2 cellular contexts compared by ENCODE assay signal in the genomic region with DNA sequence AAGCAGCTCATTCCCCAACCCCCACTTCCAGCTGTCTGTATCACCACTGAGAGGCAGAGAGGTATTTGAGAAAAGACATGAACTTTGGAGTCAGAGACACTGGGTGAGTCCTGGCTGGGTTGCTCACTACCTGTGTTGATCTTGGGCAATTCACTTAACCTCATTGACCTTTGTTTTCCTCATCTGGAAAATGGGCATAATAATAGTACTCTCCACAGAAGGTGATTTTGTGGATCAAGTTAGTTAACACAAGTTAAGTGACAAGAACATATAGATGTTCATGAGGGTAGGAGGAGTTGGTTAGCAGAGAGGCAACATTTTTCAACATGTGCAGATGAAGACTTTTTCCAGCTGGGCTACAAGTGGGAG.
TF ChIP-seq lines count a peak whose summit lies in the region.

No MANE protein-coding gene starts in this region.

TF ChIP-seq in HepG2, 621 proteins besides CTCF, POLR2A, EP300 and RAD21:
- TF ChIP-seq, protein P1, sequence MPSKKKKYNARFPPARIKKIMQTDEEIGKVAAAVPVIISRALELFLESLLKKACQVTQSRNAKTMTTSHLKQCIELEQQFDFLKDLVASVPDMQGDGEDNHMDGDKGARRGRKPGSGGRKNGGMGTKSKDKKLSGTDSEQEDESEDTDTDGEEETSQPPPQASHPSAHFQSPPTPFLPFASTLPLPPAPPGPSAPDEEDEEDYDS (CRISPR knock-in tag; IDR thresholded peaks at IDR 0.05), result no peak
- TF ChIP-seq TCF7 (IDR thresholded peaks at IDR 0.05; ENCODE audit: low read depth), result no peak
- TF ChIP-seq JARID2 (CRISPR knock-in tag; IDR thresholded peaks at IDR 0.05; ENCODE audit: insufficient replicate concordance), result no peak
- no peak for TF ChIP-seq SMC3 (IDR thresholded peaks at IDR 0.05; ENCODE audit: low read length)
- no peak for TF ChIP-seq ZNF260 (CRISPR knock-in tag; IDR thresholded peaks at IDR 0.05; ENCODE audit: borderline replicate concordance, low read depth)
- peak; percentile 70 for TF ChIP-seq ZMYM3 (CRISPR knock-in tag; IDR thresholded peaks at IDR 0.05)
- TF ChIP-seq ZNF629 (CRISPR knock-in tag; conservative IDR thresholded peaks at IDR 0.05), result peak; percentile 96
- TF ChIP-seq KDM1A (CRISPR knock-in tag; IDR thresholded peaks at IDR 0.05), result 0 out of 2 replicates have a peak, but pooled peaks have one; percentile 37
- TF ChIP-seq CHD4 (IDR thresholded peaks at IDR 0.05; ENCODE audit: borderline replicate concordance, low read length), result peak; percentile 41; the same call in 1 of the 2 replicates

TF ChIP-seq in WTC11, 78 proteins besides CTCF, POLR2A, EP300 and RAD21:
- TF ChIP-seq, protein P2, sequence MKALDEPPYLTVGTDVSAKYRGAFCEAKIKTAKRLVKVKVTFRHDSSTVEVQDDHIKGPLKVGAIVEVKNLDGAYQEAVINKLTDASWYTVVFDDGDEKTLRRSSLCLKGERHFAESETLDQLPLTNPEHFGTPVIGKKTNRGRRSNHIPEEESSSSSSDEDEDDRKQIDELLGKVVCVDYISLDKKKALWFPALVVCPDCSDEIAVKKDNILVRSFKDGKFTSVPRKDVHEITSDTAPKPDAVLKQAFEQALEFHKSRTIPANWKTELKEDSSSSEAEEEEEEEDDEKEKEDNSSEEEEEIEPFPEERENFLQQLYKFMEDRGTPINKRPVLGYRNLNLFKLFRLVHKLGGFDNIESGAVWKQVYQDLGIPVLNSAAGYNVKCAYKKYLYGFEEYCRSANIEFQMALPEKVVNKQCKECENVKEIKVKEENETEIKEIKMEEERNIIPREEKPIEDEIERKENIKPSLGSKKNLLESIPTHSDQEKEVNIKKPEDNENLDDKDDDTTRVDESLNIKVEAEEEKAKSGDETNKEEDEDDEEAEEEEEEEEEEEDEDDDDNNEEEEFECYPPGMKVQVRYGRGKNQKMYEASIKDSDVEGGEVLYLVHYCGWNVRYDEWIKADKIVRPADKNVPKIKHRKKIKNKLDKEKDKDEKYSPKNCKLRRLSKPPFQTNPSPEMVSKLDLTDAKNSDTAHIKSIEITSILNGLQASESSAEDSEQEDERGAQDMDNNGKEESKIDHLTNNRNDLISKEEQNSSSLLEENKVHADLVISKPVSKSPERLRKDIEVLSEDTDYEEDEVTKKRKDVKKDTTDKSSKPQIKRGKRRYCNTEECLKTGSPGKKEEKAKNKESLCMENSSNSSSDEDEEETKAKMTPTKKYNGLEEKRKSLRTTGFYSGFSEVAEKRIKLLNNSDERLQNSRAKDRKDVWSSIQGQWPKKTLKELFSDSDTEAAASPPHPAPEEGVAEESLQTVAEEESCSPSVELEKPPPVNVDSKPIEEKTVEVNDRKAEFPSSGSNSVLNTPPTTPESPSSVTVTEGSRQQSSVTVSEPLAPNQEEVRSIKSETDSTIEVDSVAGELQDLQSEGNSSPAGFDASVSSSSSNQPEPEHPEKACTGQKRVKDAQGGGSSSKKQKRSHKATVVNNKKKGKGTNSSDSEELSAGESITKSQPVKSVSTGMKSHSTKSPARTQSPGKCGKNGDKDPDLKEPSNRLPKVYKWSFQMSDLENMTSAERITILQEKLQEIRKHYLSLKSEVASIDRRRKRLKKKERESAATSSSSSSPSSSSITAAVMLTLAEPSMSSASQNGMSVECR (CRISPR knock-in tag; IDR thresholded peaks at IDR 0.05; ENCODE audit: borderline replicate concordance), result no peak
- TF ChIP-seq ZNF263 (CRISPR knock-in tag; IDR thresholded peaks at IDR 0.05; ENCODE audit: low read depth), result no peak
- TF ChIP-seq IRF2 (CRISPR knock-in tag; IDR thresholded peaks at IDR 0.05; ENCODE audit: borderline replicate concordance, low read depth), result no peak
- TF ChIP-seq HMGA2 (CRISPR knock-in tag; IDR thresholded peaks at IDR 0.05), result no peak
- TF ChIP-seq, protein P3, sequence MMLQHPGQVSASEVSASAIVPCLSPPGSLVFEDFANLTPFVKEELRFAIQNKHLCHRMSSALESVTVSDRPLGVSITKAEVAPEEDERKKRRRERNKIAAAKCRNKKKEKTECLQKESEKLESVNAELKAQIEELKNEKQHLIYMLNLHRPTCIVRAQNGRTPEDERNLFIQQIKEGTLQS (CRISPR knock-in tag; conservative IDR thresholded peaks at IDR 0.05), result no peak
- TF ChIP-seq RORB (CRISPR knock-in tag; IDR thresholded peaks at IDR 0.05), result no peak
- no peak for TF ChIP-seq RELA (CRISPR knock-in tag; IDR thresholded peaks at IDR 0.05; ENCODE audit: borderline replicate concordance)
- TF ChIP-seq, protein P4, sequence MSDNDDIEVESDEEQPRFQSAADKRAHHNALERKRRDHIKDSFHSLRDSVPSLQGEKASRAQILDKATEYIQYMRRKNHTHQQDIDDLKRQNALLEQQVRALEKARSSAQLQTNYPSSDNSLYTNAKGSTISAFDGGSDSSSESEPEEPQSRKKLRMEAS (CRISPR knock-in tag; IDR thresholded peaks at IDR 0.05), result no peak
- no peak for TF ChIP-seq NFYB (CRISPR knock-in tag; conservative IDR thresholded peaks at IDR 0.05; ENCODE audit: low read depth)
- TF ChIP-seq GTF2I (CRISPR knock-in tag; conservative IDR thresholded peaks at IDR 0.05), result no peak
- TF ChIP-seq SMAD4 (CRISPR knock-in tag; IDR thresholded peaks at IDR 0.05), result no peak
- TF ChIP-seq, protein P5, sequence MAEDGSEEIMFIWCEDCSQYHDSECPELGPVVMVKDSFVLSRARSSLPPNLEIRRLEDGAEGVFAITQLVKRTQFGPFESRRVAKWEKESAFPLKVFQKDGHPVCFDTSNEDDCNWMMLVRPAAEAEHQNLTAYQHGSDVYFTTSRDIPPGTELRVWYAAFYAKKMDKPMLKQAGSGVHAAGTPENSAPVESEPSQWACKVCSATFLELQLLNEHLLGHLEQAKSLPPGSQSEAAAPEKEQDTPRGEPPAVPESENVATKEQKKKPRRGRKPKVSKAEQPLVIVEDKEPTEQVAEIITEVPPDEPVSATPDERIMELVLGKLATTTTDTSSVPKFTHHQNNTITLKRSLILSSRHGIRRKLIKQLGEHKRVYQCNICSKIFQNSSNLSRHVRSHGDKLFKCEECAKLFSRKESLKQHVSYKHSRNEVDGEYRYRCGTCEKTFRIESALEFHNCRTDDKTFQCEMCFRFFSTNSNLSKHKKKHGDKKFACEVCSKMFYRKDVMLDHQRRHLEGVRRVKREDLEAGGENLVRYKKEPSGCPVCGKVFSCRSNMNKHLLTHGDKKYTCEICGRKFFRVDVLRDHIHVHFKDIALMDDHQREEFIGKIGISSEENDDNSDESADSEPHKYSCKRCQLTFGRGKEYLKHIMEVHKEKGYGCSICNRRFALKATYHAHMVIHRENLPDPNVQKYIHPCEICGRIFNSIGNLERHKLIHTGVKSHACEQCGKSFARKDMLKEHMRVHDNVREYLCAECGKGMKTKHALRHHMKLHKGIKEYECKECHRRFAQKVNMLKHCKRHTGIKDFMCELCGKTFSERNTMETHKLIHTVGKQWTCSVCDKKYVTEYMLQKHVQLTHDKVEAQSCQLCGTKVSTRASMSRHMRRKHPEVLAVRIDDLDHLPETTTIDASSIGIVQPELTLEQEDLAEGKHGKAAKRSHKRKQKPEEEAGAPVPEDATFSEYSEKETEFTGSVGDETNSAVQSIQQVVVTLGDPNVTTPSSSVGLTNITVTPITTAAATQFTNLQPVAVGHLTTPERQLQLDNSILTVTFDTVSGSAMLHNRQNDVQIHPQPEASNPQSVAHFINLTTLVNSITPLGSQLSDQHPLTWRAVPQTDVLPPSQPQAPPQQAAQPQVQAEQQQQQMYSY (CRISPR knock-in tag; IDR thresholded peaks at IDR 0.05), result no peak
- TF ChIP-seq ZBTB21 (CRISPR knock-in tag; IDR thresholded peaks at IDR 0.05; ENCODE audit: borderline replicate concordance), result no peak
- TF ChIP-seq, protein P6, sequence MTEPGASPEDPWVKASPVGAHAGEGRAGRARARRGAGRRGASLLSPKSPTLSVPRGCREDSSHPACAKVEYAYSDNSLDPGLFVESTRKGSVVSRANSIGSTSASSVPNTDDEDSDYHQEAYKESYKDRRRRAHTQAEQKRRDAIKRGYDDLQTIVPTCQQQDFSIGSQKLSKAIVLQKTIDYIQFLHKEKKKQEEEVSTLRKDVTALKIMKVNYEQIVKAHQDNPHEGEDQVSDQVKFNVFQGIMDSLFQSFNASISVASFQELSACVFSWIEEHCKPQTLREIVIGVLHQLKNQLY (CRISPR knock-in tag; IDR thresholded peaks at IDR 0.05), result no peak
- no peak for TF ChIP-seq NR1H2 (CRISPR knock-in tag; IDR thresholded peaks at IDR 0.05)
